ENCODE assay signal across 12 cellular contexts in the genomic region with DNA sequence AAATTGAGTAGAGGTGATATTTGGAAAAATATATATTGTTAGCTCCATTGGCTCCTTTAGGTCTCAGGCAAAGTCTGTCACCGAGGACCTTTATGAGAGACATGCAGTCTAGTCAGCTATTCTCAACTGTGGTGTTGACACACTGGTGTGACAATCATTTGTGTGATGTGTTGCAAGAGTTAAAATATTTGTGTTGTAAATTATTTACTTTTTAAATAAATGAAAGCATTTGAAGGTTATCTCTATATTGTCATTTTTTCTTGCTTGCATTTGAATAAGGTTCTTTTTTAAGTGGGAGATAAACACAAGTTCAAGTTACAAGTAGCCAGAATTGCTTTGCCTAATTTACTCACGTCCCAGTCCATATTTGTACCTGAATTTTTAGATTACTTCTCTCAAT. TPM values are rescaled to one million over a fixed set of nuclear protein-coding genes. Genes with fewer than 3 reads are reported as not detected.
DNase-seq lines count a peak whose midpoint lies in the region; TF ChIP-seq lines count a peak whose summit lies in the region.
"Had no signal": no experiment of that assay in that cellular context is flagged by ENCODE, and none has a peak within 500 bp of the region (broad histone marks: within the 10 kb centered on the region; RNA-seq: fewer than 3 reads in every experiment).

No MANE protein-coding gene starts in this region.

- no peak for TF ChIP-seq EP300 in suprapubic skin (IDR thresholded peaks at IDR 0.05)

- H3K4me3 Mint-ChIP-seq in activated CD4-positive, alpha-beta T cell treated with anti-CD3 and anti-CD28 coated beads, Interleukin-2, amount 10 ng/mL, durations not matched to agents 7 days and 5 days = peak overlapping the region; percentile 69

- H3K27ac ChIP-seq in PC-9 (no peak overlapping the region), suprapubic skin (no peak overlapping the region), right atrium auricular region (peak overlapping the region in 1 of 2 donors; percentile 4)

- no peak for DNase-seq in activated CD4-positive, alpha-beta T cell treated with anti-CD3 and anti-CD28 coated beads, Interleukin-2, amount 10 ng/mL, durations not matched to agents 7 days and 5 days
- DNase-seq in activated CD4-positive, alpha-beta T cell treated with anti-CD3 and anti-CD28 coated beads for 4 hours = no peak
- DNase-seq in PC-9 (no peak), epithelial cell of esophagus (ENCODE audit: low read depth) (peak; percentile 30), suprapubic skin (ENCODE audit: low spot score in 2 of 2) (no peak), COLO829 (ENCODE audit: low spot score) (no peak), right atrium auricular region (ENCODE audit: low spot score) (no peak)
- DNase-seq in central memory CD4-positive, alpha-beta T cell = no peak
- DNase-seq: amygdala, H7, NCI-H2171 had no signal

- intact Hi-C loops in PC-9 (cut with micrococcal nuclease; ENCODE audit: unreplicated experiment) = no loop called here

- H3K27me3 Mint-ChIP-seq in activated CD4-positive, alpha-beta T cell treated with anti-CD3 and anti-CD28 coated beads, Interleukin-2, amount 10 ng/mL, durations not matched to agents 7 days and 5 days = no peaks in the 10 kb centered on the region

- H3K9me3 Mint-ChIP-seq in activated CD4-positive, alpha-beta T cell treated with anti-CD3 and anti-CD28 coated beads, Interleukin-2, amount 10 ng/mL, durations not matched to agents 7 days and 5 days = no peaks in the 10 kb centered on the region

- POLR2A ChIA-PET in activated CD4-positive, alpha-beta T cell treated with anti-CD3 and anti-CD28 coated beads, Interleukin-2, amount 10 ng/mL, durations not matched to agents 7 days and 5 days (lab: Charles Lee) = no interaction called here
- POLR2A ChIA-PET in PC-9 (lab: Charles Lee; ENCODE audit: unreplicated experiment) = interaction anchor here (0.5 to 0.7 kb wide), 2 partner anchors 107 to 130 kb away, joined by 3 to 4 read pairs; a partner anchor contains a TSS

- peaks cover 16% of the 10 kb centered on the region for H3F3A ChIP-seq in PC-9 (ENCODE audit: insufficient read depth, low read depth)

- no peaks in the 10 kb centered on the region for H4K20me1 ChIP-seq in PC-9 (ENCODE audit: insufficient read depth)

- H3K4me3 ChIP-seq in PC-9 (no peak overlapping the region), epithelial cell of esophagus (ENCODE audit: low read length) (peak overlapping the region; percentile 79), suprapubic skin (peak overlapping the region; percentile 88), right atrium auricular region (no peak overlapping the region)
- H3K4me3 ChIP-seq: lung had no signal

- TF ChIP-seq CTCF in PC-9 (conservative IDR thresholded peaks at IDR 0.05) = no peak
- no peak for TF ChIP-seq CTCF in epithelial cell of esophagus (IDR thresholded peaks at IDR 0.05; ENCODE audit: insufficient read depth, low read depth, low read length, missing control alignments)
- TF ChIP-seq CTCF in suprapubic skin (IDR thresholded peaks at IDR 0.05) = no peak
- no peak for TF ChIP-seq CTCF in right atrium auricular region (IDR thresholded peaks at IDR 0.05)

- peaks cover 31% of the 10 kb centered on the region for H3K4me1 ChIP-seq in PC-9 (replicated peaks; ENCODE audit: insufficient read depth)
- peaks cover 49% of the 10 kb centered on the region for H3K4me1 ChIP-seq in suprapubic skin
- peaks cover 0 to 34% of the 10 kb centered on the region in 2 donors for H3K4me1 ChIP-seq in right atrium auricular region

- H3K4me1 Mint-ChIP-seq in activated CD4-positive, alpha-beta T cell treated with anti-CD3 and anti-CD28 coated beads, Interleukin-2, amount 10 ng/mL, durations not matched to agents 7 days and 5 days = peaks cover 53% of the 10 kb centered on the region

- H3K27me3 ChIP-seq in PC-9 (ENCODE audit: insufficient read depth, low read depth) (no peaks in the 10 kb centered on the region), suprapubic skin (no peaks in the 10 kb centered on the region), right atrium auricular region (no peaks in the 10 kb centered on the region)

- WGBS in suprapubic skin = 47% methylated on average over 2 of the region's 2 CpGs

- H3K79me2 ChIP-seq in PC-9 (ENCODE audit: low read depth) = peaks cover 71% of the 10 kb centered on the region

- no peaks in the 10 kb centered on the region for H3K9me2 ChIP-seq in PC-9 (ENCODE audit: insufficient read depth)

- no peak overlapping the region for H2AFZ ChIP-seq in PC-9

- H3K27ac Mint-ChIP-seq in activated CD4-positive, alpha-beta T cell treated with anti-CD3 and anti-CD28 coated beads, Interleukin-2, amount 10 ng/mL, durations not matched to agents 7 days and 5 days = peak overlapping the region; percentile 90

- BruUV-seq in PC-9 (replicated peaks; lab: Mats Ljungman, UMichigan) = no TSS peak

- 0 out of 2 replicates have a peak, but pooled peaks cover 3% of the 10 kb centered on the region for H3K36me3 ChIP-seq in PC-9 (ENCODE audit: low read depth)
- no peaks in the 10 kb centered on the region for H3K36me3 ChIP-seq in suprapubic skin
- H3K36me3 ChIP-seq in right atrium auricular region = no peaks in the 10 kb centered on the region

- H3K9me3 ChIP-seq in PC-9 (ENCODE audit: insufficient read depth, low read depth) (no peaks in the 10 kb centered on the region), suprapubic skin (no peaks in the 10 kb centered on the region), right atrium auricular region (no peaks in the 10 kb centered on the region)

- no peak for TF ChIP-seq POLR2A in suprapubic skin (IDR thresholded peaks at IDR 0.05)

- H3K36me3 Mint-ChIP-seq in activated CD4-positive, alpha-beta T cell treated with anti-CD3 and anti-CD28 coated beads, Interleukin-2, amount 10 ng/mL, durations not matched to agents 7 days and 5 days (ENCODE audit: low read depth) = peaks cover 20% of the 10 kb centered on the region

- CTCF ChIA-PET in activated CD4-positive, alpha-beta T cell treated with anti-CD3 and anti-CD28 coated beads, Interleukin-2, amount 10 ng/mL, durations not matched to agents 7 days and 5 days (lab: Charles Lee) = interaction anchor here (1.0 kb wide), 1 partner anchor 33 kb away, joined by 3 read pairs; no protein-coding TSS in a partner anchor
- CTCF ChIA-PET in PC-9 (lab: Charles Lee) = no interaction called here

- peak overlapping the region; percentile 93 for H3K4me2 ChIP-seq in PC-9

RNA-seq across cellular contexts. Expression of a gene that starts 4.3 kb away (rescaled TPM):
- total RNA-seq in activated CD4-positive, alpha-beta T cell treated with anti-CD3 and anti-CD28 coated beads, Interleukin-2, amount 10 ng/mL, durations not matched to agents 7 days and 5 days = 10 to 100 TPM; 18.4 to 22.3 TPM
- total RNA-seq in PC-9 (2021) = 12.5 and 13.3 TPM in 2 replicates
- total RNA-seq in suprapubic skin = 10 to 100 TPM; 43.8 to 70.9 (median 51.9) TPM
- total RNA-seq in right atrium auricular region = 1 to 10 TPM; 6.0 to 7.3 TPM

Comparison
In these comparisons a context has a peak if more than half of its experiments do, and no peak if none do; other contexts are left out.
1. H3K4me3 ChIP-seq: peak in epithelial cell of esophagus (single experiment) and suprapubic skin (single experiment); none in PC-9 (single experiment) and right atrium auricular region (0 of 2).